In the genomic region with DNA sequence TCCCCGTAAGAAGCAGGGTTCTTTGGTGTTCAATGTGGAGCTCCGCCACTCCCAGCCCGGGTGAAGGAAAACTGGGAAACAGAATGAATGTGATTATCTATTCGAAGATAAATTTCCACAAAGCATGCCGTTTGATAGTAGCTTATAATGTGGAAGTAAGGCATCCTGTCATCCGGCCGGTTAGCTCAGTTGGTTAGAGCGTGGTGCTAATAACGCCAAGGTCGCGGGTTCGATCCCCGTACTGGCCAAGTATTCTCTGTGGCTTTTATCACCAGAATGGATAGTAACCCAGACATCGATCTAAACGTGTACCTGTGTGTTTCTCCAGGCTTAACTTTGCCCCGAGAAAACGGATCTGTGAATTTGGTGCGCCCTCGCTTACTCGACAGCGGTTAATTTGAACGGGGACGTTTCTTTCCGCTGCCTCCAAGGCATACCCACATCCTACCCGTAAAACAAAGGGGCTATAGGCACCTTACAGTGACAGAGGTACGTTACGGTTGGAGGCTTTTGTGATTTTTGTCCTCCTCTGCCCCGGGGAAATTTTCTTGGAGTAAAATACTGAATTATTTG, we compare ENCODE assay signal across 1 cellular context.
TF ChIP-seq lines count a peak whose summit lies in the region.

No MANE protein-coding gene starts in this region.

TF ChIP-seq in A549, 52 proteins besides CTCF, POLR2A, EP300 and RAD21 (continued from another document):
- TF ChIP-seq, protein P1, sequence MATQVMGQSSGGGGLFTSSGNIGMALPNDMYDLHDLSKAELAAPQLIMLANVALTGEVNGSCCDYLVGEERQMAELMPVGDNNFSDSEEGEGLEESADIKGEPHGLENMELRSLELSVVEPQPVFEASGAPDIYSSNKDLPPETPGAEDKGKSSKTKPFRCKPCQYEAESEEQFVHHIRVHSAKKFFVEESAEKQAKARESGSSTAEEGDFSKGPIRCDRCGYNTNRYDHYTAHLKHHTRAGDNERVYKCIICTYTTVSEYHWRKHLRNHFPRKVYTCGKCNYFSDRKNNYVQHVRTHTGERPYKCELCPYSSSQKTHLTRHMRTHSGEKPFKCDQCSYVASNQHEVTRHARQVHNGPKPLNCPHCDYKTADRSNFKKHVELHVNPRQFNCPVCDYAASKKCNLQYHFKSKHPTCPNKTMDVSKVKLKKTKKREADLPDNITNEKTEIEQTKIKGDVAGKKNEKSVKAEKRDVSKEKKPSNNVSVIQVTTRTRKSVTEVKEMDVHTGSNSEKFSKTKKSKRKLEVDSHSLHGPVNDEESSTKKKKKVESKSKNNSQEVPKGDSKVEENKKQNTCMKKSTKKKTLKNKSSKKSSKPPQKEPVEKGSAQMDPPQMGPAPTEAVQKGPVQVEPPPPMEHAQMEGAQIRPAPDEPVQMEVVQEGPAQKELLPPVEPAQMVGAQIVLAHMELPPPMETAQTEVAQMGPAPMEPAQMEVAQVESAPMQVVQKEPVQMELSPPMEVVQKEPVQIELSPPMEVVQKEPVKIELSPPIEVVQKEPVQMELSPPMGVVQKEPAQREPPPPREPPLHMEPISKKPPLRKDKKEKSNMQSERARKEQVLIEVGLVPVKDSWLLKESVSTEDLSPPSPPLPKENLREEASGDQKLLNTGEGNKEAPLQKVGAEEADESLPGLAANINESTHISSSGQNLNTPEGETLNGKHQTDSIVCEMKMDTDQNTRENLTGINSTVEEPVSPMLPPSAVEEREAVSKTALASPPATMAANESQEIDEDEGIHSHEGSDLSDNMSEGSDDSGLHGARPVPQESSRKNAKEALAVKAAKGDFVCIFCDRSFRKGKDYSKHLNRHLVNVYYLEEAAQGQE (IDR thresholded peaks at IDR 0.05) = no peak
- TF ChIP-seq, protein P2, sequence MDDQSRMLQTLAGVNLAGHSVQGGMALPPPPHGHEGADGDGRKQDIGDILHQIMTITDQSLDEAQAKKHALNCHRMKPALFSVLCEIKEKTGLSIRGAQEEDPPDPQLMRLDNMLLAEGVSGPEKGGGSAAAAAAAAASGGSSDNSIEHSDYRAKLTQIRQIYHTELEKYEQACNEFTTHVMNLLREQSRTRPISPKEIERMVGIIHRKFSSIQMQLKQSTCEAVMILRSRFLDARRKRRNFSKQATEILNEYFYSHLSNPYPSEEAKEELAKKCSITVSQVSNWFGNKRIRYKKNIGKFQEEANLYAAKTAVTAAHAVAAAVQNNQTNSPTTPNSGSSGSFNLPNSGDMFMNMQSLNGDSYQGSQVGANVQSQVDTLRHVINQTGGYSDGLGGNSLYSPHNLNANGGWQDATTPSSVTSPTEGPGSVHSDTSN (IDR thresholded peaks at IDR 0.05) = no peak
- TF ChIP-seq NFE2L2 (conservative IDR thresholded peaks at IDR 0.05; ENCODE audit: low read length) = no peak
- TF ChIP-seq FOSB (CRISPR knock-in tag; IDR thresholded peaks at IDR 0.05) = peak; percentile 75; the same call in 1 of the 2 replicates
- no peak for TF ChIP-seq HOXA7 (CRISPR knock-in tag; IDR thresholded peaks at IDR 0.05)
